In genomic region chr7:144830811-144831210, GRCh38 we compare ENCODE assay signal across 12 cellular contexts. TPM values are rescaled to one million over a fixed set of nuclear protein-coding genes. Genes with fewer than 3 reads are reported as not detected.
DNase-seq lines count a peak whose midpoint lies in the region; ATAC-seq and TF ChIP-seq lines count a peak whose summit lies in the region.
"Had no signal": no experiment of that assay in that cellular context is flagged by ENCODE, and none has a peak within 500 bp of the region (broad histone marks: within the 10 kb centered on the region; RNA-seq: fewer than 3 reads in every experiment).

No MANE protein-coding gene starts in this region.

- no peaks in the 10 kb centered on the region for H3K27me3 ChIP-seq in CD4-positive, alpha-beta T cell (ENCODE audit: control insufficient read depth, insufficient read depth, low read length)
- H3K27me3 ChIP-seq in foreskin keratinocyte, result no peaks in the 10 kb centered on the region

- DNase-seq in CD4-positive, alpha-beta T cell, result no peak
- peak; percentile 62 for DNase-seq in HCEC 1CT
- no peak for DNase-seq in activated naive CD8-positive, alpha-beta T cell treated with anti-CD3 and anti-CD28 coated beads for 36 hours
- peak in 1 of 2 donors; percentile 28 for DNase-seq in foreskin keratinocyte
- no peak for DNase-seq in anterior cingulate cortex (lab: John Stamatoyannopoulos, UW)
- no peak for DNase-seq in DMS53 treated with DMSO at 0.1 percent for 48 hours (lab: John Stamatoyannopoulos, UW; ENCODE audit: unreplicated experiment)
- DNase-seq: activated CD4-positive, alpha-beta T cell treated with anti-CD3 and anti-CD28 coated beads, Interleukin-2, amount 50 U/mL, for 48 hours; activated naive CD4-positive, alpha-beta T cell treated with anti-CD3 and anti-CD28 coated beads, Interleukin-2, amount 50 U/mL, for 16 hours; naive B cell had no signal

- peaks cover 12% of the 10 kb centered on the region for H3K36me3 Mint-ChIP-seq in CD4-positive, alpha-beta T cell (ENCODE audit: low read depth)
- peaks cover 28% of the 10 kb centered on the region for H3K36me3 Mint-ChIP-seq in activated naive CD8-positive, alpha-beta T cell treated with anti-CD3 and anti-CD28 coated beads for 36 hours

- H3K27me3 Mint-ChIP-seq in CD4-positive, alpha-beta T cell, result no peaks in the 10 kb centered on the region
- H3K27me3 Mint-ChIP-seq in activated naive CD8-positive, alpha-beta T cell treated with anti-CD3 and anti-CD28 coated beads for 36 hours, result no peaks in the 10 kb centered on the region
- H3K27me3 Mint-ChIP-seq: naive B cell had no signal

- ATAC-seq in CD4-positive, alpha-beta T cell (ENCODE audit: poor library complexity), result no peak
- ATAC-seq in foreskin keratinocyte (peak; percentile 36), GM18502 (IDR thresholded peaks at IDR 0.05; ENCODE audit: poor library complexity, unreplicated experiment) (no peak)
- ATAC-seq: Right ventricle myocardium inferior had no signal

- POLR2A ChIA-PET in CD4-positive, alpha-beta T cell (lab: Charles Lee), result no interaction called here

- no peak for TF ChIP-seq CTCF in CD4-positive, alpha-beta T cell (IDR thresholded peaks at IDR 0.05)
- no peak for TF ChIP-seq CTCF in foreskin keratinocyte (conservative IDR thresholded peaks at IDR 0.05)

- peaks cover 63% of the 10 kb centered on the region for H3K4me1 Mint-ChIP-seq in CD4-positive, alpha-beta T cell (ENCODE audit: low read depth)
- peaks cover 50% of the 10 kb centered on the region for H3K4me1 Mint-ChIP-seq in activated naive CD8-positive, alpha-beta T cell treated with anti-CD3 and anti-CD28 coated beads for 36 hours

- no peak overlapping the region for H3K4me3 Mint-ChIP-seq in CD4-positive, alpha-beta T cell
- no peak overlapping the region for H3K4me3 Mint-ChIP-seq in activated naive CD8-positive, alpha-beta T cell treated with anti-CD3 and anti-CD28 coated beads for 36 hours
- H3K4me3 Mint-ChIP-seq: naive B cell had no signal

- no peaks in the 10 kb centered on the region for H3K4me1 ChIP-seq in foreskin keratinocyte

- intact Hi-C loops in CD4-positive, alpha-beta T cell (cut with DNase I, micrococcal nuclease), result loop anchor here in 1 of 2 experiments (10.0 kb wide), 1 partner anchor 96 kb away; no protein-coding TSS in a partner anchor

- H3K27ac Mint-ChIP-seq in CD4-positive, alpha-beta T cell, result peak overlapping the region; percentile 97
- peak overlapping the region; percentile 12 for H3K27ac Mint-ChIP-seq in activated naive CD8-positive, alpha-beta T cell treated with anti-CD3 and anti-CD28 coated beads for 36 hours
- H3K27ac Mint-ChIP-seq: progenitor cell of endocrine pancreas had no signal

- H3K9me3 Mint-ChIP-seq in CD4-positive, alpha-beta T cell, result peaks cover 4% of the 10 kb centered on the region
- peaks cover 7% of the 10 kb centered on the region for H3K9me3 Mint-ChIP-seq in activated naive CD8-positive, alpha-beta T cell treated with anti-CD3 and anti-CD28 coated beads for 36 hours

- H3K9me3 ChIP-seq in CD4-positive, alpha-beta T cell (ENCODE audit: control insufficient read depth, low read length), result no peaks in the 10 kb centered on the region

- CTCF ChIA-PET in CD4-positive, alpha-beta T cell (lab: Charles Lee), result interaction anchor here (1.0 kb wide), 1 partner anchor 12 kb away, joined by 4 read pairs; no protein-coding TSS in a partner anchor

- no peak overlapping the region for H3K27ac ChIP-seq in CD4-positive, alpha-beta T cell (ENCODE audit: low read depth, low read length)
- no peak overlapping the region for H3K27ac ChIP-seq in foreskin keratinocyte

RNA-seq across cellular contexts. Expression of gene TPK1, which starts 5.0 kb away (rescaled TPM):
- total RNA-seq in CD4-positive, alpha-beta T cell, result 10 to 100 TPM; 17.1 to 17.8 TPM
- 10 to 100 TPM; 16.7 to 21.4 TPM for total RNA-seq in activated naive CD8-positive, alpha-beta T cell treated with anti-CD3 and anti-CD28 coated beads for 36 hours
- 1.1 and 1.3 TPM in 2 replicates for total RNA-seq in foreskin keratinocyte
- 0.73 and 1.4 TPM in 2 replicates for polyA plus RNA-seq in foreskin keratinocyte
